ENCODE assay signal across 21 cellular contexts in genomic region chr11:35580397-35580781, GRCh38. TPM values are rescaled to one million over a fixed set of nuclear protein-coding genes. Genes with fewer than 3 reads are reported as not detected.
A peak's percentile ranks its signal among the peaks of the same experiment; 100 is the strongest.
DNase-seq lines count a peak whose midpoint lies in the region; ATAC-seq, FAIRE-seq and TF ChIP-seq lines count a peak whose summit lies in the region.
"Had no signal": no experiment of that assay in that cellular context is flagged by ENCODE, and none has a peak within 500 bp of the region (broad histone marks: within the 10 kb centered on the region; RNA-seq: fewer than 3 reads in every experiment).

No MANE protein-coding gene starts in this region.

- H2AFZ ChIP-seq in GM23248, result no peak overlapping the region
- H2AFZ ChIP-seq in K562 (ENCODE audit: low read depth, low read length), result peak overlapping the region; percentile 33; the same call in 1 of the 2 replicates
- H2AFZ ChIP-seq in mesenchymal stem cell (ENCODE audit: low read depth, low read length), result no peak overlapping the region

- no peaks in the 10 kb centered on the region for H3K9me2 ChIP-seq in GM23248 (ENCODE audit: insufficient read depth)

- H3K14ac ChIP-seq in mesenchymal stem cell (ENCODE audit: low read length in 2 of 2), result no peak overlapping the region

- H3K9ac ChIP-seq in GM23248 (peak overlapping the region; percentile 29; the same call in 1 of the 2 replicates), K562 (ENCODE audit: insufficient read depth in 1 of 2, low read depth in 2 of 2, low read length in 2 of 2) (no peak overlapping the region), mesenchymal stem cell (ENCODE audit: low read length) (peak overlapping the region; percentile 62)

- H3F3A ChIP-seq in GM23248 (ENCODE audit: insufficient read depth), result peaks cover 32% of the 10 kb centered on the region

- H3K4me2 ChIP-seq in GM23248 (ENCODE audit: unreplicated experiment) (peak overlapping the region; percentile 70), K562 (ENCODE audit: insufficient read depth, low read length) (no peak overlapping the region), mesenchymal stem cell (ENCODE audit: low read length, poor library complexity, severe bottlenecking) (no peak overlapping the region)
- H3K4me2 ChIP-seq: GM23338 had no signal

- no peaks in the 10 kb centered on the region for H3K27me3 ChIP-seq in A673 (replicated peaks; ENCODE audit: insufficient read depth, low read depth, low read length, poor library complexity)
- no peaks in the 10 kb centered on the region for H3K27me3 ChIP-seq in GM23248 (replicated peaks; ENCODE audit: insufficient read depth)
- H3K27me3 ChIP-seq in K562 (ENCODE audit: control insufficient read depth in 2 of 2, insufficient read depth in 2 of 2, low read length in 2 of 2), result peaks cover 0 to 3% of the 10 kb centered on the region in 2 experiments; a peak in 1 of 5 replicates
- H3K27me3 ChIP-seq in mesenchymal stem cell (ENCODE audit: control insufficient read depth in 1 of 2, insufficient read depth in 1 of 2, low read length in 2 of 2), result no peaks in the 10 kb centered on the region
- no peaks in the 10 kb centered on the region; the same call in none of the 2 replicates for H3K27me3 ChIP-seq in HAP-1 (ENCODE audit: low read depth)

- H3K79me2 ChIP-seq in GM23248 (ENCODE audit: insufficient read depth) (no peaks in the 10 kb centered on the region), K562 (ENCODE audit: control insufficient read depth, insufficient read depth, low read length) (no peaks in the 10 kb centered on the region)

- H4K8ac ChIP-seq in mesenchymal stem cell (ENCODE audit: low read length), result no peak overlapping the region

- BruUV-seq in A673 (replicated peaks; lab: Mats Ljungman, UMichigan), result no TSS peak
- BruUV-seq in K562 (replicated peaks; lab: Mats Ljungman, UMichigan), result no TSS peak

- H3K18ac ChIP-seq in mesenchymal stem cell (ENCODE audit: low read depth in 1 of 2, low read length in 2 of 2), result peak overlapping the region in 1 of 2 experiments; percentile 7

- H4K91ac ChIP-seq in mesenchymal stem cell (ENCODE audit: low read length), result no peak overlapping the region

- intact Hi-C loops in A673 (cut with micrococcal nuclease; ENCODE audit: unreplicated experiment) (no loop called here), K562 (cut with micrococcal nuclease) (no loop called here)

- no peaks in the 10 kb centered on the region for H3K79me1 ChIP-seq in mesenchymal stem cell (replicated peaks; ENCODE audit: low read length, poor library complexity, severe bottlenecking)

- TF ChIP-seq RAD21 in K562 (CRISPR knock-in tag; conservative IDR thresholded peaks at IDR 0.05 in 1 of 2, IDR thresholded peaks at IDR 0.05 in 1 of 2), result no peak

- TF ChIP-seq CTCF in A673 (conservative IDR thresholded peaks at IDR 0.05; ENCODE audit: low read depth, low read length) (no peak), K562 (IDR thresholded peaks at IDR 0.05 in 2 of 3, conservative IDR thresholded peaks at IDR 0.05 in 1 of 3; ENCODE audit: insufficient read depth in 2 of 3, low read depth in 1 of 3, low read length in 3 of 3) (no peak)

- peak overlapping the region; percentile 29 for H2BK120ac ChIP-seq in mesenchymal stem cell (ENCODE audit: low read depth, low read length)

- no peak overlapping the region for H3K23ac ChIP-seq in mesenchymal stem cell (ENCODE audit: low read length in 2 of 2)

- H3K36me3 ChIP-seq in A673 (ENCODE audit: insufficient read depth, low read length, poor library complexity, severe bottlenecking), result no peaks in the 10 kb centered on the region
- no peaks in the 10 kb centered on the region for H3K36me3 ChIP-seq in GM23248 (ENCODE audit: low read depth)
- H3K36me3 ChIP-seq in K562 (ENCODE audit: control insufficient read depth, insufficient read depth, low read length), result no peaks in the 10 kb centered on the region
- no peaks in the 10 kb centered on the region for H3K36me3 ChIP-seq in mesenchymal stem cell (ENCODE audit: control insufficient read depth in 1 of 2, insufficient read depth in 2 of 2, low read depth in 1 of 2, low read length in 2 of 2)
- H3K36me3 ChIP-seq in HAP-1 (replicated peaks), result no peaks in the 10 kb centered on the region

- H2BK5ac ChIP-seq in mesenchymal stem cell (ENCODE audit: low read depth, low read length, poor library complexity, severe bottlenecking), result no peak overlapping the region

- FAIRE-seq in K562 (lab: Jason Lieb, UNC), result no peak
- FAIRE-seq: A204.1, G401.6 had no signal

- in situ Hi-C loops in GM23248 (cut with MboI), result no loop called here
- in situ Hi-C loops in K562 (cut with MboI), result no loop called here
- in situ Hi-C loops in HAP-1 (cut with MboI; ENCODE audit: low sequenced_read_pairs), result no loop called here

- no peaks in the 10 kb centered on the region for H3K9me1 ChIP-seq in K562 (ENCODE audit: control insufficient read depth, insufficient read depth, low read length)

- POLR2A ChIA-PET in A673 (lab: Charles Lee; ENCODE audit: low non-redundant PET), result no interaction called here
- POLR2A ChIA-PET in K562 (lab: Yijun Ruan, JAX), result interaction anchor here (0.7 kb wide), 1 partner anchor 715 kb away, joined by 3 read pairs; no protein-coding TSS in a partner anchor

- H4K20me1 ChIP-seq in GM23248 (ENCODE audit: insufficient read depth), result no peaks in the 10 kb centered on the region
- H4K20me1 ChIP-seq in K562 (replicated peaks; ENCODE audit: control insufficient read depth, insufficient read depth, low read length), result no peaks in the 10 kb centered on the region

- peak overlapping the region in 1 of 2 experiments; percentile 39 for H3K4ac ChIP-seq in mesenchymal stem cell (ENCODE audit: low read depth in 1 of 2, low read length in 2 of 2)

- DNase-seq in A673 (ENCODE audit: low spot score), result no peak
- DNase-seq in GM23248, result no peak
- DNase-seq in K562 (ENCODE audit: extremely low read depth in 1 of 4, low spot score in 3 of 4), result no peak
- DNase-seq in mesenchymal stem cell, result no peak
- no peak for DNase-seq in HAP-1 (ENCODE audit: low spot score in 2 of 2)
- no peak for DNase-seq in NCI-H524 (lab: John Stamatoyannopoulos, UW)
- DNase-seq: KG1, NCI-H1105 treated with DMSO at 0.1 percent for 48 hours, NCI-H1694, NCI-H2107, NCI-H510A, NCI-H774, RPMI8226, SIG-M5 had no signal

- no peak for TF ChIP-seq POLR2A in K562 (conservative IDR thresholded peaks at IDR 0.05)

- H3K27ac ChIP-seq in A673 (ENCODE audit: low read depth, low read length, poor library complexity, severe bottlenecking), result peak overlapping the region; percentile 67
- peak overlapping the region; percentile 73 for H3K27ac ChIP-seq in GM23248
- H3K27ac ChIP-seq in K562 (ENCODE audit: extremely low read depth, low read depth, low read length), result peak overlapping the region; percentile 41; the same call in 2 of the 3 replicates
- no peak overlapping the region for H3K27ac ChIP-seq in mesenchymal stem cell (ENCODE audit: low read length, poor library complexity, severe bottlenecking)

- H3K4me1 ChIP-seq in A673 (ENCODE audit: insufficient read depth, low read length, poor library complexity, severe bottlenecking), result peaks cover 11% of the 10 kb centered on the region
- H3K4me1 ChIP-seq in GM23248 (ENCODE audit: insufficient read depth), result peaks cover 47% of the 10 kb centered on the region
- H3K4me1 ChIP-seq in K562 (replicated peaks in 1 of 2; ENCODE audit: control insufficient read depth in 2 of 2, insufficient read depth in 2 of 2, low read length in 2 of 2), result peaks cover 0 to 11% of the 10 kb centered on the region in 2 experiments; a peak in 3 of 5 replicates
- H3K4me1 ChIP-seq in mesenchymal stem cell (ENCODE audit: control insufficient read depth, insufficient read depth, low read depth, low read length), result peaks cover 3% of the 10 kb centered on the region
- no peaks in the 10 kb centered on the region for H3K4me1 ChIP-seq in HAP-1

- H3K4me3 ChIP-seq in A673 (ENCODE audit: low read depth, low read length, poor library complexity, severe bottlenecking), result no peak overlapping the region
- H3K4me3 ChIP-seq in GM23248, result no peak overlapping the region
- H3K4me3 ChIP-seq in K562, result no peak overlapping the region
- H3K4me3 ChIP-seq in mesenchymal stem cell (ENCODE audit: insufficient read depth in 1 of 2, low read depth in 1 of 2, low read length in 2 of 2), result no peak overlapping the region
- H3K4me3 ChIP-seq in HAP-1, result no peak overlapping the region
- H3K4me3 ChIP-seq: GM23338 had no signal

- CTCF ChIA-PET in A673 (lab: Charles Lee) (interaction anchor here (0.7 kb wide), 1 partner anchor 35 kb away, joined by 3 read pairs; no protein-coding TSS in a partner anchor), K562 (lab: Yijun Ruan, JAX; ENCODE audit: low intra/inter-chr PET ratio) (no interaction called here)

- H2AK5ac ChIP-seq in mesenchymal stem cell (ENCODE audit: low read length, severe bottlenecking), result no peak overlapping the region

- TF ChIP-seq EP300 in K562 (IDR thresholded peaks at IDR 0.05; ENCODE audit: low read length), result no peak

- H3K9me3 ChIP-seq in A673 (ENCODE audit: low read depth, low read length, poor library complexity, severe bottlenecking) (no peaks in the 10 kb centered on the region), GM23248 (ENCODE audit: low read depth) (no peaks in the 10 kb centered on the region), K562 (replicated peaks; ENCODE audit: control insufficient read depth, insufficient read depth, low read depth, low read length) (no peaks in the 10 kb centered on the region), mesenchymal stem cell (ENCODE audit: control insufficient read depth, low read length) (no peaks in the 10 kb centered on the region), HAP-1 (no peaks in the 10 kb centered on the region)

- no peak overlapping the region for H2BK15ac ChIP-seq in mesenchymal stem cell (ENCODE audit: low read depth, poor library complexity, severe bottlenecking)

- no peak for ATAC-seq in K562
- ATAC-seq in GM19023 (IDR thresholded peaks at IDR 0.05; ENCODE audit: unreplicated experiment), result no peak
- no peak for ATAC-seq in HG03354 (IDR thresholded peaks at IDR 0.05; ENCODE audit: poor library complexity, severe bottlenecking, unreplicated experiment)
- ATAC-seq: GM23338 had no signal

- peak overlapping the region in 1 of 2 experiments; percentile 81 for H2BK12ac ChIP-seq in mesenchymal stem cell (ENCODE audit: low read length in 2 of 2)

- 95 to 98% methylated on average over 2 of the region's 2 CpGs for WGBS in GM23248 (ENCODE audit: low coverage in 1 of 2, low lambda C conversion rate in 2 of 2, missing lambda C conversion rate in 2 of 2), 2 experiments
- 47% methylated on average over 2 of the region's 2 CpGs for WGBS in K562 (ENCODE audit: insufficient coverage, low coverage, missing lambda C conversion rate)
- 97% methylated on average over 2 of the region's 2 CpGs for WGBS in mesenchymal stem cell

RNA-seq across cellular contexts. Expression of gene FJX1, which starts 37.9 kb away (rescaled TPM):
- total RNA-seq in A673 (2021) (40.4 and 50.1 TPM in 2 replicates), K562 (2014; rRNA removed) (2.0 and 2.9 TPM in 2 replicates), K562 (2014; rRNA removed; fragmentation: Illumina TruSeq; extraction: Trizol) (1.2 TPM in 2 replicates), K562 (2015; rRNA removed; fragmentation: Illumina TruSeq; extraction: Trizol) (0.72 and 1.1 TPM in 2 replicates), K562 (2021) (2.7 and 3.7 TPM in 2 replicates)
- total RNA-seq in GM23248 (2014; rRNA removed; shearing (Covaris generic)), result 30.9 and 37.0 TPM in 2 replicates
- polyA plus RNA-seq in GM23248 (2016; fragmentation: Nextera tagmentation; extraction: Ambion mirVana) (12.4 and 12.5 TPM in 2 replicates), K562 (2011; rRNA removed) (0.22 and 0.95 TPM in 2 replicates), K562 (2014; fragmentation: Illumina TruSeq; extraction: Trizol) (0.64 and 0.66 TPM in 2 replicates), K562 (2014; fragmentation: Nextera tagmentation; extraction: Ambion mirVana) (under 1 TPM; 0.10 to 0.38 TPM), K562 (2014; rRNA removed) (0.58 and 0.84 TPM in 2 replicates)
- total RNA-seq in K562 (2011; cell fraction: chromatin; rRNA removed; ENCODE audit: low replicate concordance), result 0.53 and 1.1 TPM in 2 replicates
- total RNA-seq in K562 (2011; cell fraction: nucleolus; rRNA removed), result 1.4 and 2.8 TPM in 2 replicates
- total RNA-seq in K562 (2011; cell fraction: nucleoplasm; rRNA removed), result 0.61 and 1.0 TPM in 2 replicates
- polyA plus RNA-seq in K562 (2011; cell fraction: cytosol; rRNA removed), result 0.19 and 2.6 TPM in 2 replicates
- polyA plus RNA-seq in K562 (2011; cell fraction: nucleus; rRNA removed), result 0.39 and 2.5 TPM in 2 replicates
- polyA plus RNA-seq in K562 (2012), result 0.58 and 2.0 TPM in 2 replicates
- 0.09 and 0.32 TPM in 2 replicates for polyA minus RNA-seq in K562 (2011; rRNA and poly(A)+ RNA removed)
- 0.82 and 1.4 TPM in 2 replicates for polyA minus RNA-seq in K562 (2011; cell fraction: cytosol; rRNA and poly(A)+ RNA removed)
- 0.67 and 1.8 TPM in 2 replicates for polyA minus RNA-seq in K562 (2011; cell fraction: nucleus; rRNA and poly(A)+ RNA removed)
- 6.1 TPM for polyA plus RNA-seq in mesenchymal stem cell (2013, experiment 1 of 2)
- polyA plus RNA-seq in mesenchymal stem cell (2013, experiment 2 of 2), result 6.3 TPM
- polyA plus RNA-seq: CD14-positive monocyte had no signal

RNA-seq across cellular contexts. Expression of gene PAMR1, which starts 55.0 kb away (rescaled TPM):
- total RNA-seq in A673 (2021), result 0.39 and 0.62 TPM in 2 replicates
- 141 and 151 TPM in 2 replicates for total RNA-seq in GM23248 (2014; rRNA removed; shearing (Covaris generic))
- 119 and 120 TPM in 2 replicates for polyA plus RNA-seq in GM23248 (2016; fragmentation: Nextera tagmentation; extraction: Ambion mirVana)
- total RNA-seq in K562 (2011; cell fraction: chromatin; rRNA removed; ENCODE audit: low replicate concordance), result not detected in 2 replicates
- not detected in 2 replicates for total RNA-seq in K562 (2011; cell fraction: nucleolus; rRNA removed)
- total RNA-seq in K562 (2011; cell fraction: nucleoplasm; rRNA removed), result not detected in 2 replicates
- not detected in 2 replicates for total RNA-seq in K562 (2014; rRNA removed)
- total RNA-seq in K562 (2014; rRNA removed; fragmentation: Illumina TruSeq; extraction: Trizol), result not detected in 2 replicates
- total RNA-seq in K562 (2015; rRNA removed; fragmentation: Illumina TruSeq; extraction: Trizol), result not detected in 2 replicates
- total RNA-seq in K562 (2021), result not detected in 2 replicates
- not detected in 2 replicates for polyA plus RNA-seq in K562 (2011; rRNA removed)
- polyA plus RNA-seq in K562 (2011; cell fraction: cytosol; rRNA removed), result not detected in 2 replicates
- polyA plus RNA-seq in K562 (2011; cell fraction: nucleus; rRNA removed), result not detected in 2 replicates
- polyA plus RNA-seq in K562 (2012), result not detected in 2 replicates
- polyA plus RNA-seq in K562 (2014; fragmentation: Illumina TruSeq; extraction: Trizol), result not detected in 2 replicates
- not detected for polyA plus RNA-seq in K562 (2014; fragmentation: Nextera tagmentation; extraction: Ambion mirVana)
- not detected in 2 replicates for polyA plus RNA-seq in K562 (2014; rRNA removed)
- not detected in 2 replicates for polyA minus RNA-seq in K562 (2011; rRNA and poly(A)+ RNA removed)
- not detected in 2 replicates for polyA minus RNA-seq in K562 (2011; cell fraction: cytosol; rRNA and poly(A)+ RNA removed)
- not detected in 2 replicates for polyA minus RNA-seq in K562 (2011; cell fraction: nucleus; rRNA and poly(A)+ RNA removed)
- polyA plus RNA-seq in mesenchymal stem cell (2013, experiment 1 of 2), result 79.7 TPM
- 80.3 TPM for polyA plus RNA-seq in mesenchymal stem cell (2013, experiment 2 of 2)
- total RNA-seq: OCI-LY7 had no signal
- polyA plus RNA-seq: CD14-positive monocyte had no signal

Comparison
In these comparisons a context has a peak if more than half of its experiments do, and no peak if none do; other contexts are left out.
1. H3K9ac ChIP-seq: peak in GM23248 (single experiment) and mesenchymal stem cell (single experiment); none in K562 (0 of 2).
2. RNA of gene PAMR1, which starts 55.0 kb away (total RNA-seq): 141 to 151 TPM in GM23248; 0.39 to 0.62 TPM in A673 and not detected in K562; every median in the first group is over 10 times any median in the second.